ENCODE assay signal across 20 cellular contexts in genomic region chr10:133117688-133118071, GRCh38. TPM values are rescaled to one million over a fixed set of nuclear protein-coding genes. Genes with fewer than 3 reads are reported as not detected.
"Had no signal": no experiment of that assay in that cellular context is flagged by ENCODE, and none has a peak within 500 bp of the region (broad histone marks: within the 10 kb centered on the region; RNA-seq: fewer than 3 reads in every experiment).

No MANE protein-coding gene starts in this region.

- ATAC-seq: activated CD8-positive, alpha-beta memory T cell treated with anti-CD3 and anti-CD28 coated beads, Interleukin-2, amount 10 ng/mL, durations not matched to agents 7 days and 5 days had no signal

- H3K36me3 ChIP-seq: cardiac muscle cell, esophagus squamous epithelium, neural progenitor cell, upper lobe of left lung had no signal

- H3K9me3 ChIP-seq: esophagus squamous epithelium, SK-N-SH had no signal

- H3K27ac ChIP-seq: cardiac muscle cell, esophagus squamous epithelium, neural progenitor cell, upper lobe of left lung had no signal

- H3K4me1 ChIP-seq: esophagus squamous epithelium, neural progenitor cell, upper lobe of left lung had no signal

- H3K4me3 ChIP-seq: cardiac muscle cell, esophagus squamous epithelium, neural progenitor cell, upper lobe of left lung had no signal

- H3K9ac ChIP-seq: neural progenitor cell, SK-N-SH had no signal

- H2AFZ ChIP-seq: neural progenitor cell had no signal

- DNase-seq: activated CD4-positive, alpha-beta memory T cell treated with anti-CD3 and anti-CD28 coated beads, Interleukin-2, amount 10 ng/mL, durations not matched to agents 7 days and 5 days; activated CD4-positive, alpha-beta T cell treated with anti-CD3 and anti-CD28 coated beads for 48 hours; activated CD8-positive, alpha-beta memory T cell treated with anti-CD3 and anti-CD28 coated beads, Interleukin-2, amount 10 ng/mL, durations not matched to agents 7 days and 5 days; activated naive CD8-positive, alpha-beta T cell treated with anti-CD3 and anti-CD28 coated beads for 36 hours; amygdala; dermis blood vessel endothelial cell; effector memory CD4-positive, alpha-beta T cell; esophagus squamous epithelium; hippocampal formation; naive B cell; SK-N-SH had no signal

- FAIRE-seq: endothelial cell of umbilical vein, islet of Langerhans, TTC549 had no signal

- H3K4me2 ChIP-seq: neural progenitor cell, SK-N-SH had no signal

- H3K27me3 ChIP-seq: cardiac muscle cell, neural progenitor cell, upper lobe of left lung had no signal

RNA-seq across cellular contexts. Expression of gene ADGRA1, which starts 30.0 kb away (rescaled TPM):
- total RNA-seq: activated CD4-positive, alpha-beta memory T cell treated with anti-CD3 and anti-CD28 coated beads, Interleukin-2, amount 10 ng/mL, durations not matched to agents 7 days and 5 days; activated CD8-positive, alpha-beta memory T cell treated with anti-CD3 and anti-CD28 coated beads, Interleukin-2, amount 10 ng/mL, durations not matched to agents 7 days and 5 days; activated naive CD8-positive, alpha-beta T cell treated with anti-CD3 and anti-CD28 coated beads for 36 hours; dermis blood vessel endothelial cell; endothelial cell of umbilical vein; esophagus squamous epithelium; fibroblast of villous mesenchyme; glomerular endothelial cell; osteocyte had no signal
- polyA plus RNA-seq: endothelial cell of umbilical vein, SK-N-SH had no signal

RNA-seq across cellular contexts. Expression of gene KNDC1, which starts 42.3 kb away (rescaled TPM):
- total RNA-seq: activated naive CD8-positive, alpha-beta T cell treated with anti-CD3 and anti-CD28 coated beads for 36 hours; dermis blood vessel endothelial cell; endothelial cell of umbilical vein; glomerular endothelial cell; osteocyte had no signal
- polyA plus RNA-seq: endothelial cell of umbilical vein had no signal
